ENCODE assay signal across 18 cellular contexts in genomic region chr9:75109210-75109839, GRCh38. TPM values are rescaled to one million over a fixed set of nuclear protein-coding genes. Genes with fewer than 3 reads are reported as not detected.
DNase-seq lines count a peak whose midpoint lies in the region; ATAC-seq, FAIRE-seq and TF ChIP-seq lines count a peak whose summit lies in the region.
"Had no signal": no experiment of that assay in that cellular context is flagged by ENCODE, and none has a peak within 500 bp of the region (broad histone marks: within the 10 kb centered on the region; RNA-seq: fewer than 3 reads in every experiment).

No MANE protein-coding gene starts in this region.

- DNase-seq in activated T-cell treated with anti-CD3 and anti-CD28 coated beads, Interleukin-2, amount 50 U/mL, for 72 hours: no peak
- DNase-seq in activated T-cell treated with anti-CD3 and anti-CD28 coated beads, Interleukin-2, amount 50 U/mL, for 4 hours: no peak
- DNase-seq in endothelial cell of umbilical vein (ENCODE audit: low read depth, low spot score): peak; percentile 41
- DNase-seq in lung (ENCODE audit: low spot score): no peak
- DNase-seq in stimulated activated effector memory CD8-positive, alpha-beta T cell treated with anti-CD3 and anti-CD28 coated beads, Interleukin-12 subunit alpha, Interleukin-12 subunit beta, amount 100 ng/mL, for 72 hours (ENCODE audit: low spot score in 2 of 2): no peak
- DNase-seq in SKM-1 (lab: John Stamatoyannopoulos, UW; ENCODE audit: unreplicated experiment): no peak
- DNase-seq: activated CD4-positive, alpha-beta T cell treated with anti-CD3 and anti-CD28 coated beads for 1 hour; activated naive CD4-positive, alpha-beta T cell treated with anti-CD3 and anti-CD28 coated beads, Interleukin-2, amount 10 ng/mL, durations not matched to agents 7 days and 5 days; activated T-cell treated with anti-CD3 and anti-CD28 coated beads, Interleukin-2, amount 50 U/mL, for 24 hours; anterior cingulate cortex; central memory CD4-positive, alpha-beta T cell; GF-D8; NCI-H1694 treated with DMSO at 0.1 percent for 48 hours; NCI-H526 had no signal

- CTCF ChIA-PET in endothelial cell of umbilical vein (lab: Charles Lee): interaction anchor here (0.6 to 2.2 kb wide), 5 partner anchors 12 to 76 kb away, joined by 3 to 9 read pairs (median 6); partner anchors contain the start of genes NMRK1 and OSTF1

- H3K9me3 ChIP-seq in endothelial cell of umbilical vein (replicated peaks; ENCODE audit: control insufficient read depth, insufficient read depth, low read length): no peaks in the 10 kb centered on the region
- no peaks in the 10 kb centered on the region for H3K9me3 ChIP-seq in lung (ENCODE audit: control insufficient read depth in 2 of 2, insufficient read depth in 1 of 2, low read length in 1 of 2)

- intact Hi-C loops in endothelial cell of umbilical vein (cut with micrococcal nuclease): loop anchor here (2.0 to 5.0 kb wide), 3 partner anchors 39 to 1348 kb away; partner anchors contain the start of gene GCNT1

- FAIRE-seq in endothelial cell of umbilical vein (lab: Jason Lieb, UNC): peak; percentile 18

- no peak for TF ChIP-seq POLR2A in endothelial cell of umbilical vein (IDR thresholded peaks at IDR 0.05; ENCODE audit: low read depth, low read length)

- H3K27me3 ChIP-seq in endothelial cell of umbilical vein (ENCODE audit: control insufficient read depth in 2 of 2, insufficient read depth in 2 of 2, low read length in 2 of 2): no peaks in the 10 kb centered on the region
- H3K27me3 ChIP-seq in lung (ENCODE audit: control insufficient read depth, insufficient read depth): no peaks in the 10 kb centered on the region

- dilution Hi-C loops in endothelial cell of umbilical vein (cut with MboI; ENCODE audit: extremely low pct_ligation_motif_present, low sequenced_read_pairs): no loop called here

- no peak for ATAC-seq in activated T-cell treated with anti-CD3 and anti-CD28 coated beads, Interleukin-2, amount 50 U/mL, for 72 hours (replicated peaks in 1 of 2)
- no peak for ATAC-seq in activated T-cell treated with anti-CD3 and anti-CD28 coated beads, Interleukin-2, amount 50 U/mL, for 4 hours
- ATAC-seq in lung (ENCODE audit: insufficient read depth, low FRiP score): no peak
- no peak for ATAC-seq in stimulated activated effector memory CD8-positive, alpha-beta T cell treated with anti-CD3 and anti-CD28 coated beads, Interleukin-12 subunit alpha, Interleukin-12 subunit beta, amount 100 ng/mL, for 72 hours
- ATAC-seq in GM21619 (IDR thresholded peaks at IDR 0.05; ENCODE audit: unreplicated experiment): no peak
- ATAC-seq in GM19328 (IDR thresholded peaks at IDR 0.05; ENCODE audit: unreplicated experiment): no peak

- H3K4me3 Mint-ChIP-seq in activated T-cell treated with anti-CD3 and anti-CD28 coated beads, Interleukin-2, amount 50 U/mL, for 72 hours: no peak overlapping the region
- H3K4me3 Mint-ChIP-seq in activated T-cell treated with anti-CD3 and anti-CD28 coated beads, Interleukin-2, amount 50 U/mL, for 4 hours: no peak overlapping the region
- H3K4me3 Mint-ChIP-seq in stimulated activated effector memory CD8-positive, alpha-beta T cell treated with anti-CD3 and anti-CD28 coated beads, Interleukin-12 subunit alpha, Interleukin-12 subunit beta, amount 100 ng/mL, for 72 hours: peak overlapping the region; percentile 25
- H3K4me3 Mint-ChIP-seq: activated naive CD4-positive, alpha-beta T cell treated with anti-CD3 and anti-CD28 coated beads, Interleukin-2, amount 10 ng/mL, durations not matched to agents 7 days and 5 days; activated T-cell treated with anti-CD3 and anti-CD28 coated beads, Interleukin-2, amount 50 U/mL, for 24 hours; type B pancreatic cell had no signal

- TF ChIP-seq CTCF in endothelial cell of umbilical vein (IDR thresholded peaks at IDR 0.05; ENCODE audit: extremely low read depth in 1 of 2, insufficient read depth in 1 of 2, low read depth in 1 of 2, low read length in 2 of 2): no peak
- no peak for TF ChIP-seq CTCF in lung (IDR thresholded peaks at IDR 0.05; ENCODE audit: control extremely low read depth, extremely low read depth)

- H3K27me3 Mint-ChIP-seq in activated T-cell treated with anti-CD3 and anti-CD28 coated beads, Interleukin-2, amount 50 U/mL, for 72 hours (ENCODE audit: low read depth): no peaks in the 10 kb centered on the region
- no peaks in the 10 kb centered on the region for H3K27me3 Mint-ChIP-seq in activated T-cell treated with anti-CD3 and anti-CD28 coated beads, Interleukin-2, amount 50 U/mL, for 4 hours (ENCODE audit: low read depth)
- H3K27me3 Mint-ChIP-seq: activated naive CD4-positive, alpha-beta T cell treated with anti-CD3 and anti-CD28 coated beads, Interleukin-2, amount 10 ng/mL, durations not matched to agents 7 days and 5 days; activated T-cell treated with anti-CD3 and anti-CD28 coated beads, Interleukin-2, amount 50 U/mL, for 24 hours; type B pancreatic cell had no signal

- peaks cover 51% of the 10 kb centered on the region for H3K4me1 Mint-ChIP-seq in activated T-cell treated with anti-CD3 and anti-CD28 coated beads, Interleukin-2, amount 50 U/mL, for 72 hours (ENCODE audit: low read depth)
- peaks cover 74% of the 10 kb centered on the region for H3K4me1 Mint-ChIP-seq in activated T-cell treated with anti-CD3 and anti-CD28 coated beads, Interleukin-2, amount 50 U/mL, for 4 hours (ENCODE audit: low read depth)
- peaks cover 66% of the 10 kb centered on the region for H3K4me1 Mint-ChIP-seq in stimulated activated effector memory CD8-positive, alpha-beta T cell treated with anti-CD3 and anti-CD28 coated beads, Interleukin-12 subunit alpha, Interleukin-12 subunit beta, amount 100 ng/mL, for 72 hours

- H3K4me3 ChIP-seq in endothelial cell of umbilical vein (replicated peaks in 1 of 3; ENCODE audit: insufficient read depth in 1 of 3, low read depth in 1 of 3, low read length in 3 of 3) (no peak overlapping the region), lung (no peak overlapping the region)

- no TSS peak for BruUV-seq in endothelial cell of umbilical vein (replicated peaks; lab: Mats Ljungman, UMichigan)

- H3K27ac ChIP-seq in endothelial cell of umbilical vein (ENCODE audit: insufficient read depth, low read depth, low read length) (peak overlapping the region; percentile 73), lung (ENCODE audit: low read depth in 1 of 2, low read length in 1 of 2) (peak overlapping the region; percentile 66 to 73)
- H3K27ac ChIP-seq: KMS-11 had no signal

- POLR2A ChIA-PET in endothelial cell of umbilical vein (lab: Charles Lee): interaction anchor here (0.9 to 2.1 kb wide), 2 partner anchors 21 to 60 kb away, joined by 4 to 5 read pairs; partner anchors contain the start of genes NMRK1 and OSTF1

- H3K36me3 ChIP-seq in endothelial cell of umbilical vein (ENCODE audit: control insufficient read depth in 2 of 2, extremely low read depth in 1 of 2, insufficient read depth in 2 of 2, low read length in 2 of 2) (no peaks in the 10 kb centered on the region), lung (ENCODE audit: control insufficient read depth in 2 of 2, insufficient read depth in 2 of 2, low read length in 2 of 2) (peaks cover 0 to 1% of the 10 kb centered on the region in 2 donors)

- H3K4me2 ChIP-seq in endothelial cell of umbilical vein (ENCODE audit: insufficient read depth, low read length): peak overlapping the region; percentile 76
- H3K4me2 ChIP-seq: KMS-11 had no signal

- no peaks in the 10 kb centered on the region for H3K9me1 ChIP-seq in endothelial cell of umbilical vein (replicated peaks; ENCODE audit: control insufficient read depth, extremely low read depth, insufficient read depth, low read length)

- H3K27ac Mint-ChIP-seq in activated T-cell treated with anti-CD3 and anti-CD28 coated beads, Interleukin-2, amount 50 U/mL, for 72 hours: peak overlapping the region; percentile 28
- H3K27ac Mint-ChIP-seq in stimulated activated effector memory CD8-positive, alpha-beta T cell treated with anti-CD3 and anti-CD28 coated beads, Interleukin-12 subunit alpha, Interleukin-12 subunit beta, amount 100 ng/mL, for 72 hours: peak overlapping the region; percentile 48
- H3K27ac Mint-ChIP-seq: activated naive CD4-positive, alpha-beta T cell treated with anti-CD3 and anti-CD28 coated beads, Interleukin-2, amount 10 ng/mL, durations not matched to agents 7 days and 5 days; type B pancreatic cell had no signal

- no peaks in the 10 kb centered on the region for H4K20me1 ChIP-seq in endothelial cell of umbilical vein (replicated peaks; ENCODE audit: control insufficient read depth, extremely low read depth, insufficient read depth, low read length)

- peak overlapping the region; percentile 38 for H3K9ac ChIP-seq in endothelial cell of umbilical vein (replicated peaks; ENCODE audit: extremely low read depth, insufficient read depth, low read length)
- H3K9ac ChIP-seq: KMS-11 had no signal

- H3K9me3 Mint-ChIP-seq in activated T-cell treated with anti-CD3 and anti-CD28 coated beads, Interleukin-2, amount 50 U/mL, for 72 hours: no peaks in the 10 kb centered on the region
- H3K9me3 Mint-ChIP-seq in activated T-cell treated with anti-CD3 and anti-CD28 coated beads, Interleukin-2, amount 50 U/mL, for 4 hours: no peaks in the 10 kb centered on the region
- no peaks in the 10 kb centered on the region for H3K9me3 Mint-ChIP-seq in stimulated activated effector memory CD8-positive, alpha-beta T cell treated with anti-CD3 and anti-CD28 coated beads, Interleukin-12 subunit alpha, Interleukin-12 subunit beta, amount 100 ng/mL, for 72 hours
- H3K9me3 Mint-ChIP-seq: activated naive CD4-positive, alpha-beta T cell treated with anti-CD3 and anti-CD28 coated beads, Interleukin-2, amount 10 ng/mL, durations not matched to agents 7 days and 5 days; activated T-cell treated with anti-CD3 and anti-CD28 coated beads, Interleukin-2, amount 50 U/mL, for 24 hours; type B pancreatic cell had no signal

- H2AFZ ChIP-seq in endothelial cell of umbilical vein (ENCODE audit: low read depth, low read length): no peak overlapping the region

- peaks cover 76% of the 10 kb centered on the region for H3K79me2 ChIP-seq in endothelial cell of umbilical vein (ENCODE audit: control insufficient read depth, insufficient read depth, low read length)

- peaks cover 33% of the 10 kb centered on the region for H3K4me1 ChIP-seq in endothelial cell of umbilical vein (ENCODE audit: control insufficient read depth, extremely low read depth, insufficient read depth, low read length)
- H3K4me1 ChIP-seq in lung (ENCODE audit: control insufficient read depth in 2 of 2, insufficient read depth in 2 of 2, low read length in 2 of 2): peaks cover 5 to 7% of the 10 kb centered on the region in 2 donors

- peaks cover 0 to 2% of the 10 kb centered on the region in 2 donors for H3K36me3 Mint-ChIP-seq in activated T-cell treated with anti-CD3 and anti-CD28 coated beads, Interleukin-2, amount 50 U/mL, for 72 hours (ENCODE audit: insufficient read depth in 2 of 2)
- peaks cover 13% of the 10 kb centered on the region for H3K36me3 Mint-ChIP-seq in activated T-cell treated with anti-CD3 and anti-CD28 coated beads, Interleukin-2, amount 50 U/mL, for 4 hours (ENCODE audit: insufficient read depth)
- peaks cover 47% of the 10 kb centered on the region for H3K36me3 Mint-ChIP-seq in stimulated activated effector memory CD8-positive, alpha-beta T cell treated with anti-CD3 and anti-CD28 coated beads, Interleukin-12 subunit alpha, Interleukin-12 subunit beta, amount 100 ng/mL, for 72 hours
- H3K36me3 Mint-ChIP-seq: type B pancreatic cell had no signal

- 89 to 90% methylated on average over 7 of the region's 7 CpGs for WGBS in lung, 2 donors

RNA-seq across cellular contexts. Expression of gene OSTF1, which starts 21.0 kb away (rescaled TPM):
- 100 to 1,000 TPM in 1 of 2 donors, 10 to 100 TPM in 1; 71.9 to 109 TPM for total RNA-seq in activated T-cell treated with anti-CD3 and anti-CD28 coated beads, Interleukin-2, amount 50 U/mL, for 72 hours
- total RNA-seq in activated T-cell treated with anti-CD3 and anti-CD28 coated beads, Interleukin-2, amount 50 U/mL, for 4 hours: 10 to 100 TPM; 38.9 to 49.8 (median 41.3) TPM
- 70.9 and 73.6 TPM in 2 replicates for total RNA-seq in endothelial cell of umbilical vein
- polyA plus RNA-seq in endothelial cell of umbilical vein: 20.8 and 23.5 TPM in 2 replicates
- polyA plus RNA-seq in endothelial cell of umbilical vein (2011; cell fraction: cytosol; rRNA removed): 34.0 and 35.4 TPM in 2 replicates
- 21.6 and 22.7 TPM in 2 replicates for polyA plus RNA-seq in endothelial cell of umbilical vein (2011; cell fraction: nucleus; rRNA removed)
- 83.2 and 84.4 TPM in 2 replicates for polyA plus RNA-seq in endothelial cell of umbilical vein (2012)
- polyA minus RNA-seq in endothelial cell of umbilical vein: 39.7 and 46.3 TPM in 2 replicates
- 22.7 TPM for polyA minus RNA-seq in endothelial cell of umbilical vein (2011; cell fraction: cytosol; rRNA and poly(A)+ RNA removed)
- 15.8 and 20.4 TPM in 2 replicates for polyA minus RNA-seq in endothelial cell of umbilical vein (2011; cell fraction: nucleus; rRNA and poly(A)+ RNA removed)
- total RNA-seq in lung: 10 to 100 TPM; 69.7 to 74.2 TPM
- polyA plus RNA-seq in lung: 10 to 100 TPM; 50.9 to 91.0 TPM

RNA-seq across cellular contexts. Expression of gene NMRK1, which starts 21.4 kb away (rescaled TPM):
- 10 to 100 TPM; 41.0 to 59.3 TPM for total RNA-seq in activated T-cell treated with anti-CD3 and anti-CD28 coated beads, Interleukin-2, amount 50 U/mL, for 72 hours
- 10 to 100 TPM in 2 of 3 donors, 1 to 10 TPM in 1; 7.3 to 11.1 (median 11.1) TPM for total RNA-seq in activated T-cell treated with anti-CD3 and anti-CD28 coated beads, Interleukin-2, amount 50 U/mL, for 4 hours
- total RNA-seq in endothelial cell of umbilical vein (32.6 and 36.5 TPM in 2 replicates), lung (10 to 100 TPM; 27.5 to 35.3 TPM)
- polyA plus RNA-seq in endothelial cell of umbilical vein (17.4 and 24.3 TPM in 2 replicates), lung (10 to 100 TPM; 22.7 to 57.9 TPM)
- 22.9 and 29.4 TPM in 2 replicates for polyA plus RNA-seq in endothelial cell of umbilical vein (2011; cell fraction: cytosol; rRNA removed)
- 66.4 and 72.0 TPM in 2 replicates for polyA plus RNA-seq in endothelial cell of umbilical vein (2011; cell fraction: nucleus; rRNA removed)
- polyA plus RNA-seq in endothelial cell of umbilical vein (2012): 12.1 and 17.9 TPM in 2 replicates
- polyA minus RNA-seq in endothelial cell of umbilical vein: 8.5 and 11.4 TPM in 2 replicates
- polyA minus RNA-seq in endothelial cell of umbilical vein (2011; cell fraction: cytosol; rRNA and poly(A)+ RNA removed): 3.9 TPM
- polyA minus RNA-seq in endothelial cell of umbilical vein (2011; cell fraction: nucleus; rRNA and poly(A)+ RNA removed): 16.8 and 22.8 TPM in 2 replicates
